ENCODE assay signal across 1 cellular context in genomic region chr6:163398796-163399195, GRCh38.
TF ChIP-seq lines count a peak whose summit lies in the region.

No MANE protein-coding gene starts in this region.

TF ChIP-seq in H1, 55 proteins besides CTCF, POLR2A, EP300 and RAD21 (continued from another document):
- TF ChIP-seq SIRT6 (IDR thresholded peaks at IDR 0.05; ENCODE audit: low read length) (no peak), SAP30 (IDR thresholded peaks at IDR 0.05; ENCODE audit: insufficient read depth, insufficient replicate concordance, low read length) (no peak)
TF ChIP-seq in H1: peak in this region for 0.
